Comparison of ENCODE assay signal across 1 cellular context in genomic region chr19:1549332-1549945, GRCh38.
TF ChIP-seq lines count a peak whose summit lies in the region.

No MANE protein-coding gene starts in this region.

TF ChIP-seq in HEK293, 187 proteins besides CTCF, POLR2A, EP300 and RAD21 (continued from another document):
- TF ChIP-seq ZNF560 (tag by site-specific recombination; IDR thresholded peaks at IDR 0.05; ENCODE audit: borderline replicate concordance) = no peak
- TF ChIP-seq KLF8 (tag by site-specific recombination; IDR thresholded peaks at IDR 0.05) = peak; percentile 37; the same call in 1 of the 2 replicates
- peak; percentile 99 for TF ChIP-seq EGR2 (tag by site-specific recombination; IDR thresholded peaks at IDR 0.05; ENCODE audit: low read depth)
- no peak for TF ChIP-seq ZNF24 (tag by site-specific recombination; IDR thresholded peaks at IDR 0.05)
